12 cellular contexts compared by ENCODE assay signal in genomic region chr3:183537295-183537730, GRCh38. TPM values are rescaled to one million over a fixed set of nuclear protein-coding genes. Genes with fewer than 3 reads are reported as not detected.
DNase-seq lines count a peak whose midpoint lies in the region; ATAC-seq and TF ChIP-seq lines count a peak whose summit lies in the region.
"Had no signal": no experiment of that assay in that cellular context is flagged by ENCODE, and none has a peak within 500 bp of the region (broad histone marks: within the 10 kb centered on the region; RNA-seq: fewer than 3 reads in every experiment).

No MANE protein-coding gene starts in this region.

- H3K4me1 Mint-ChIP-seq in mesothelial cell of epicardium (peaks cover 6% of the 10 kb centered on the region), Calu3 (ENCODE audit: low read depth, unreplicated experiment) (peaks cover 7% of the 10 kb centered on the region)

- H3K27me3 ChIP-seq in osteoblast (ENCODE audit: insufficient read depth, low read length) = peaks cover 5% of the 10 kb centered on the region

- intact Hi-C loops in Calu3 (cut with micrococcal nuclease; ENCODE audit: unreplicated experiment) = no loop called here

- H2AFZ ChIP-seq in osteoblast (ENCODE audit: low read length) = no peak overlapping the region

- no peaks in the 10 kb centered on the region for H3K9me3 Mint-ChIP-seq in mesothelial cell of epicardium
- no peaks in the 10 kb centered on the region for H3K9me3 Mint-ChIP-seq in Calu3 (ENCODE audit: low read depth, unreplicated experiment)

- H4K20me1 ChIP-seq in osteoblast (ENCODE audit: insufficient read depth, low read length) = no peaks in the 10 kb centered on the region

- H3K4me2 ChIP-seq in osteoblast (ENCODE audit: insufficient read depth, low read length) = no peak overlapping the region

- TF ChIP-seq CTCF in osteoblast (IDR thresholded peaks at IDR 0.05; ENCODE audit: extremely low read depth, low read depth, low read length) (no peak), mesothelial cell of epicardium (IDR thresholded peaks at IDR 0.05; ENCODE audit: unreplicated experiment) (no peak), Calu3 (IDR thresholded peaks at IDR 0.05; ENCODE audit: unreplicated experiment) (no peak)

- DNase-seq in Daoy (ENCODE audit: low read depth) (peak; percentile 36), OCI-M1 (lab: John Stamatoyannopoulos, UW) (peak; percentile 18), fibroblast of peridontal ligament (ENCODE audit: extremely low read depth) (peak; percentile 18), osteoblast (ENCODE audit: insufficient read length, low spot score, missing footprints) (peak; percentile 93), mesothelial cell of epicardium (ENCODE audit: low spot score in 2 of 2, unreplicated experiment in 2 of 2) (no peak), NCI-H748 treated with DMSO at 0.1 percent for 48 hours (lab: John Stamatoyannopoulos, UW) (no peak), Calu3 (no peak)
- DNase-seq: activated CD4-positive, CD25-positive, alpha-beta regulatory T cell treated with anti-CD3 and anti-CD28 coated beads, Interleukin-2, amount 50 U/mL, for 72 hours; effector memory CD4-positive, alpha-beta T cell; NCI-H2081; occipital lobe had no signal

- BruUV-seq in Calu3 (replicated peaks; lab: Mats Ljungman, UMichigan) = no TSS peak

- H3K36me3 Mint-ChIP-seq in mesothelial cell of epicardium (no peaks in the 10 kb centered on the region), Calu3 (ENCODE audit: insufficient read depth, unreplicated experiment) (no peaks in the 10 kb centered on the region)

- H3K4me1 ChIP-seq in osteoblast (ENCODE audit: insufficient read depth, low read length) = peaks cover 14% of the 10 kb centered on the region

- CTCF ChIA-PET in Calu3 (lab: Charles Lee) = interaction anchor here (0.9 kb wide), 1 partner anchor 48 kb away, joined by 3 read pairs; no protein-coding TSS in a partner anchor

- H3K27ac Mint-ChIP-seq in mesothelial cell of epicardium (no peak overlapping the region), Calu3 (ENCODE audit: unreplicated experiment) (no peak overlapping the region)

- no peak for ATAC-seq in HG02588 (IDR thresholded peaks at IDR 0.05; ENCODE audit: unreplicated experiment)

- H3K4me3 Mint-ChIP-seq in mesothelial cell of epicardium = no peak overlapping the region
- H3K4me3 Mint-ChIP-seq in Calu3 (ENCODE audit: low read depth, unreplicated experiment) = no peak overlapping the region

- peak overlapping the region; percentile 43 for H3K27ac ChIP-seq in osteoblast (ENCODE audit: low read depth, low read length)

- H3K36me3 ChIP-seq in osteoblast (ENCODE audit: insufficient read depth, low read length) = no peaks in the 10 kb centered on the region

- H3K79me2 ChIP-seq in osteoblast (ENCODE audit: insufficient read depth, low read length) = no peaks in the 10 kb centered on the region

- no peak overlapping the region for H3K4me3 ChIP-seq in osteoblast (ENCODE audit: insufficient read depth, low read length)

- H3K27me3 Mint-ChIP-seq in mesothelial cell of epicardium (ENCODE audit: low read depth) (no peaks in the 10 kb centered on the region), Calu3 (ENCODE audit: unreplicated experiment) (peaks cover 38% of the 10 kb centered on the region)

- H3K9me3 ChIP-seq in osteoblast (ENCODE audit: low read depth, low read length) = no peaks in the 10 kb centered on the region

RNA-seq across cellular contexts. Expression of gene KLHL6, which starts 18.2 kb away (rescaled TPM):
- total RNA-seq in Daoy (2014; rRNA removed; shearing (Covaris generic)) = not detected in 2 replicates
- under 0.01 TPM in 1 of 2 replicates, not detected in the other for total RNA-seq in osteoblast
- 0.05 to 0.16 TPM (median 0.07 TPM) in 3 replicates for total RNA-seq in mesothelial cell of epicardium
- not detected in 2 replicates for total RNA-seq in Calu3 (2022)

Comparison
In these comparisons a context has a peak if more than half of its experiments do, and no peak if none do; other contexts are left out.
1. DNase-seq: peak in Daoy (single experiment), OCI-M1 (single experiment), fibroblast of peridontal ligament (single experiment) and osteoblast (single experiment); none in mesothelial cell of epicardium (0 of 2), NCI-H748 treated with DMSO at 0.1 percent for 48 hours (single experiment) and Calu3 (single experiment).